Comparison of ENCODE assay signal across 19 cellular contexts in the genomic region with DNA sequence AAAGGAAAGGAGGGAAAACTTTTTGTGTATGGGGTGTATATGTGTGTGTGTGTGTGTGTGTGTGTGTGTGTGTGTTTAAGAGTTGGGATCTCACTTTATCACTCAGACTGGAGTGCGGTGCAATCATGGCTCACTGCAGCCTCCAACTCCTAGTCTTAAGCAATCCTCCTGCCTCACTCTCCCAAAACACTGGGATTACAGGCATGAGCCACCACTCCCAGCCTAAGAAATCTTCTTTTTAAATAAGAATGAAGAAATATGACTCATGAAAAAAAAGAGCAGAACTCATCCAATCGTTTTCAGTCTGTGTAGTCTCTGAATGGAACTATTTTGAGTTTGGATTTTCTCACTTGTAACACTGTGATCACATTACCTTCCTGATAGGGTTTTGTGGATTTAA.
"Had no signal": no experiment of that assay in that cellular context is flagged by ENCODE, and none has a peak within 500 bp of the region (broad histone marks: within the 10 kb centered on the region; RNA-seq: fewer than 3 reads in every experiment).

No MANE protein-coding gene starts in this region.

- H3K36me3 ChIP-seq: colonic mucosa, heart left ventricle, neutrophil, right lobe of liver, tibial artery, upper lobe of left lung, uterus had no signal

- H3K9me3 ChIP-seq: colonic mucosa, heart left ventricle, mucosa of descending colon, neutrophil, psoas muscle, right lobe of liver, tibial artery, upper lobe of left lung, uterus had no signal

- H3K9me3 Mint-ChIP-seq: endodermal cell; stimulated activated memory B cell treated with anti-CD40 and anti-IgM and Interleukin-4, amounts not matched to agents 10 μg/mL and 1 μg/mL and 100 μg/mL, for 72 hours; stimulated activated naive CD8-positive, alpha-beta T cell treated with anti-CD3 and anti-CD28 coated beads, Interleukin-15, Interleukin-2, amounts not matched to agents 100 ng/mL and 50 ng/mL, for 24 hours had no signal

- H3K36me3 Mint-ChIP-seq: naive thymus-derived CD8-positive, alpha-beta T cell; stimulated activated memory B cell treated with anti-CD40 and anti-IgM and Interleukin-4, amounts not matched to agents 10 μg/mL and 1 μg/mL and 100 μg/mL, for 72 hours had no signal

- ATAC-seq: heart left ventricle; left lobe of liver; mucosa of descending colon; naive thymus-derived CD8-positive, alpha-beta T cell; psoas muscle; right lobe of liver; stimulated activated memory B cell treated with anti-CD40 and anti-IgM and Interleukin-4, amounts not matched to agents 10 μg/mL and 1 μg/mL and 100 μg/mL, for 72 hours had no signal

- H3K4me3 ChIP-seq: colonic mucosa, heart left ventricle, mucosa of descending colon, psoas muscle, right lobe of liver, tibial artery, upper lobe of left lung, uterus had no signal

- H3K4me1 Mint-ChIP-seq: naive thymus-derived CD8-positive, alpha-beta T cell; stimulated activated memory B cell treated with anti-CD40 and anti-IgM and Interleukin-4, amounts not matched to agents 10 μg/mL and 1 μg/mL and 100 μg/mL, for 72 hours had no signal

- H3K27me3 ChIP-seq: colonic mucosa, heart left ventricle, neutrophil, right lobe of liver, tibial artery, upper lobe of left lung, uterus had no signal

- H3K27me3 Mint-ChIP-seq: stimulated activated memory B cell treated with anti-CD40 and anti-IgM and Interleukin-4, amounts not matched to agents 10 μg/mL and 1 μg/mL and 100 μg/mL, for 72 hours; stimulated activated naive CD8-positive, alpha-beta T cell treated with anti-CD3 and anti-CD28 coated beads, Interleukin-15, Interleukin-2, amounts not matched to agents 100 ng/mL and 50 ng/mL, for 24 hours had no signal

- H3K4me1 ChIP-seq: colonic mucosa, heart left ventricle, psoas muscle, right lobe of liver, tibial artery, upper lobe of left lung, uterus had no signal

- DNase-seq: colonic mucosa; effector CD4-positive, alpha-beta T cell; endodermal cell; heart left ventricle; hypothalamus; islet precursor cell; mucosa of descending colon; naive thymus-derived CD8-positive, alpha-beta T cell; psoas muscle; retina; right lobe of liver; stimulated activated CD4-positive, alpha-beta T cell treated with anti-CD3 and anti-CD28 coated beads, Interleukin-4, amount 100 ng/mL, for 24 hours; tibial artery; upper lobe of left lung; uterus had no signal

- H3K27ac Mint-ChIP-seq: endodermal cell; naive thymus-derived CD8-positive, alpha-beta T cell; stimulated activated memory B cell treated with anti-CD40 and anti-IgM and Interleukin-4, amounts not matched to agents 10 μg/mL and 1 μg/mL and 100 μg/mL, for 72 hours; stimulated activated naive CD8-positive, alpha-beta T cell treated with anti-CD3 and anti-CD28 coated beads, Interleukin-15, Interleukin-2, amounts not matched to agents 100 ng/mL and 50 ng/mL, for 24 hours had no signal

- H3K4me3 Mint-ChIP-seq: endodermal cell; naive thymus-derived CD8-positive, alpha-beta T cell; stimulated activated memory B cell treated with anti-CD40 and anti-IgM and Interleukin-4, amounts not matched to agents 10 μg/mL and 1 μg/mL and 100 μg/mL, for 72 hours; stimulated activated naive CD8-positive, alpha-beta T cell treated with anti-CD3 and anti-CD28 coated beads, Interleukin-15, Interleukin-2, amounts not matched to agents 100 ng/mL and 50 ng/mL, for 24 hours had no signal

- H3K27ac ChIP-seq: colonic mucosa, heart left ventricle, neutrophil, psoas muscle, right lobe of liver, tibial artery, upper lobe of left lung, uterus had no signal
